9 cellular contexts compared by ENCODE assay signal in genomic region chr12:76740501-76740900, GRCh38.
"Had no signal": no experiment of that assay in that cellular context is flagged by ENCODE, and none has a peak within 500 bp of the region (broad histone marks: within the 10 kb centered on the region; RNA-seq: fewer than 3 reads in every experiment).

No MANE protein-coding gene starts in this region.

- H3K36me3 ChIP-seq: HAP-1 had no signal

- DNase-seq: GOT3, H7, HFFc6, KG1 had no signal

- H3K4me1 Mint-ChIP-seq: IgD-negative memory B cell had no signal

- H3K27ac ChIP-seq: HL-60 had no signal

- H3K4me3 Mint-ChIP-seq: HFFc6 had no signal

- H3K4me3 ChIP-seq: HAP-1 had no signal

- ATAC-seq: HCT116, HepG2 had no signal

- H3K27ac Mint-ChIP-seq: HFFc6, IgD-negative memory B cell had no signal

- H3K9me3 ChIP-seq: HAP-1 had no signal

- H3K4me1 ChIP-seq: HAP-1 had no signal
